ENCODE assay signal across 10 cellular contexts in genomic region chr11:72598901-72599300, GRCh38.
DNase-seq lines count a peak whose midpoint lies in the region; ATAC-seq, FAIRE-seq and TF ChIP-seq lines count a peak whose summit lies in the region.
"Had no signal": no experiment of that assay in that cellular context is flagged by ENCODE, and none has a peak within 500 bp of the region (broad histone marks: within the 10 kb centered on the region; RNA-seq: fewer than 3 reads in every experiment).

No MANE protein-coding gene starts in this region.

- CTCF ChIA-PET in endothelial cell of umbilical vein (lab: Charles Lee): interaction anchor here (0.6 to 4.6 kb wide), 35 partner anchors 9 to 579 kb away, joined by 3 to 166 read pairs (median 6); no protein-coding TSS in a partner anchor
- CTCF ChIA-PET in activated CD8-positive, alpha-beta memory T cell treated with anti-CD3 and anti-CD28 coated beads, Interleukin-2, amount 10 ng/mL, durations not matched to agents 7 days and 5 days (lab: Charles Lee): interaction anchor here (1.0 to 1.7 kb wide), 5 partner anchors 10 to 20 kb away, joined by 3 to 7 read pairs (median 4); no protein-coding TSS in a partner anchor

- no peaks in the 10 kb centered on the region for H3K9me1 ChIP-seq in endothelial cell of umbilical vein (replicated peaks; ENCODE audit: control insufficient read depth, extremely low read depth, insufficient read depth, low read length)

- H3K4me3 Mint-ChIP-seq in activated CD8-positive, alpha-beta memory T cell treated with anti-CD3 and anti-CD28 coated beads, Interleukin-2, amount 10 ng/mL, durations not matched to agents 7 days and 5 days: no peak overlapping the region
- H3K4me3 Mint-ChIP-seq: activated naive CD4-positive, alpha-beta T cell treated with anti-CD3 and anti-CD28 coated beads, Interleukin-2, amount 10 ng/mL, durations not matched to agents 7 days and 5 days had no signal

- H3K27ac ChIP-seq in endothelial cell of umbilical vein (ENCODE audit: insufficient read depth, low read depth, low read length): no peak overlapping the region

- H4K20me1 ChIP-seq in endothelial cell of umbilical vein (replicated peaks; ENCODE audit: control insufficient read depth, extremely low read depth, insufficient read depth, low read length): no peaks in the 10 kb centered on the region

- no peak overlapping the region for H3K4me3 ChIP-seq in BE2C (ENCODE audit: low read depth, low read length)
- H3K4me3 ChIP-seq in MG63: no peak overlapping the region
- H3K4me3 ChIP-seq in endothelial cell of umbilical vein (replicated peaks in 1 of 3; ENCODE audit: insufficient read depth in 1 of 3, low read depth in 1 of 3, low read length in 3 of 3): no peak overlapping the region

- H3K79me2 ChIP-seq in endothelial cell of umbilical vein (ENCODE audit: control insufficient read depth, insufficient read depth, low read length): no peaks in the 10 kb centered on the region

- peaks cover 25% of the 10 kb centered on the region for H3K27me3 Mint-ChIP-seq in activated CD8-positive, alpha-beta memory T cell treated with anti-CD3 and anti-CD28 coated beads, Interleukin-2, amount 10 ng/mL, durations not matched to agents 7 days and 5 days

- POLR2A ChIA-PET in endothelial cell of umbilical vein (lab: Charles Lee): no interaction called here

- peak; percentile 55 for TF ChIP-seq CTCF in BE2C (IDR thresholded peaks at IDR 0.05; ENCODE audit: low read depth, low read length)
- TF ChIP-seq CTCF in endothelial cell of umbilical vein (IDR thresholded peaks at IDR 0.05; ENCODE audit: extremely low read depth in 1 of 2, insufficient read depth in 1 of 2, low read depth in 1 of 2, low read length in 2 of 2): peak; percentile 59 to 85

- no peak overlapping the region for H3K4me2 ChIP-seq in endothelial cell of umbilical vein (ENCODE audit: insufficient read depth, low read length)

- no peak for TF ChIP-seq POLR2A in endothelial cell of umbilical vein (IDR thresholded peaks at IDR 0.05; ENCODE audit: low read depth, low read length)

- peaks cover 4% of the 10 kb centered on the region for H3K4me1 Mint-ChIP-seq in activated CD8-positive, alpha-beta memory T cell treated with anti-CD3 and anti-CD28 coated beads, Interleukin-2, amount 10 ng/mL, durations not matched to agents 7 days and 5 days
- H3K4me1 Mint-ChIP-seq: activated naive CD4-positive, alpha-beta T cell treated with anti-CD3 and anti-CD28 coated beads, Interleukin-2, amount 10 ng/mL, durations not matched to agents 7 days and 5 days had no signal

- H3K4me1 ChIP-seq in BE2C: peaks cover 6% of the 10 kb centered on the region; the same call in 1 of the 2 replicates
- no peaks in the 10 kb centered on the region for H3K4me1 ChIP-seq in endothelial cell of umbilical vein (ENCODE audit: control insufficient read depth, extremely low read depth, insufficient read depth, low read length)

- BruUV-seq in endothelial cell of umbilical vein (replicated peaks; lab: Mats Ljungman, UMichigan): no TSS peak

- no peak for ATAC-seq in activated CD8-positive, alpha-beta memory T cell treated with anti-CD3 and anti-CD28 coated beads, Interleukin-2, amount 10 ng/mL, durations not matched to agents 7 days and 5 days
- no peak for ATAC-seq in esophagus mucosa

- no peaks in the 10 kb centered on the region for H3K27me3 ChIP-seq in BE2C
- H3K27me3 ChIP-seq in MG63: no peaks in the 10 kb centered on the region; the same call in 1 of the 2 replicates
- no peaks in the 10 kb centered on the region for H3K27me3 ChIP-seq in endothelial cell of umbilical vein (ENCODE audit: control insufficient read depth in 2 of 2, insufficient read depth in 2 of 2, low read length in 2 of 2)

- no peaks in the 10 kb centered on the region for H3K9me3 ChIP-seq in BE2C
- no peaks in the 10 kb centered on the region for H3K9me3 ChIP-seq in MG63
- H3K9me3 ChIP-seq in endothelial cell of umbilical vein (replicated peaks; ENCODE audit: control insufficient read depth, insufficient read depth, low read length): no peaks in the 10 kb centered on the region

- no peak overlapping the region for H3K27ac Mint-ChIP-seq in activated CD8-positive, alpha-beta memory T cell treated with anti-CD3 and anti-CD28 coated beads, Interleukin-2, amount 10 ng/mL, durations not matched to agents 7 days and 5 days
- H3K27ac Mint-ChIP-seq: activated naive CD4-positive, alpha-beta T cell treated with anti-CD3 and anti-CD28 coated beads, Interleukin-2, amount 10 ng/mL, durations not matched to agents 7 days and 5 days had no signal

- FAIRE-seq in endothelial cell of umbilical vein (lab: Jason Lieb, UNC): peak; percentile 88

- H3K36me3 ChIP-seq in BE2C: peaks cover 42% of the 10 kb centered on the region
- no peaks in the 10 kb centered on the region for H3K36me3 ChIP-seq in MG63
- H3K36me3 ChIP-seq in endothelial cell of umbilical vein (ENCODE audit: control insufficient read depth in 2 of 2, extremely low read depth in 1 of 2, insufficient read depth in 2 of 2, low read length in 2 of 2): no peaks in the 10 kb centered on the region

- dilution Hi-C loops in endothelial cell of umbilical vein (cut with MboI; ENCODE audit: extremely low pct_ligation_motif_present, low sequenced_read_pairs): no loop called here

- no peak overlapping the region for H3K9ac ChIP-seq in endothelial cell of umbilical vein (replicated peaks; ENCODE audit: extremely low read depth, insufficient read depth, low read length)

- intact Hi-C loops in endothelial cell of umbilical vein (cut with micrococcal nuclease): loop anchor here (1.0 kb wide), 3 partner anchors 14 to 84 kb away; no protein-coding TSS in a partner anchor

- H3K9me3 Mint-ChIP-seq in activated CD8-positive, alpha-beta memory T cell treated with anti-CD3 and anti-CD28 coated beads, Interleukin-2, amount 10 ng/mL, durations not matched to agents 7 days and 5 days (ENCODE audit: low read depth): no peaks in the 10 kb centered on the region
- H3K9me3 Mint-ChIP-seq: activated naive CD4-positive, alpha-beta T cell treated with anti-CD3 and anti-CD28 coated beads, Interleukin-2, amount 10 ng/mL, durations not matched to agents 7 days and 5 days had no signal

- DNase-seq in BE2C (peak; percentile 52), MG63 (peak; percentile 49), endothelial cell of umbilical vein (ENCODE audit: low read depth, low spot score) (peak; percentile 44), myocyte (ENCODE audit: low read depth) (peak; percentile 78), NCI-H2081 treated with DMSO at 0.1 percent for 48 hours (lab: John Stamatoyannopoulos, UW) (no peak), NCI-H748 (lab: John Stamatoyannopoulos, UW; ENCODE audit: unreplicated experiment) (no peak)
- DNase-seq in activated CD8-positive, alpha-beta memory T cell treated with anti-CD3 and anti-CD28 coated beads, Interleukin-2, amount 10 ng/mL, durations not matched to agents 7 days and 5 days: no peak
- DNase-seq: activated naive CD4-positive, alpha-beta T cell treated with anti-CD3 and anti-CD28 coated beads, Interleukin-2, amount 10 ng/mL, durations not matched to agents 7 days and 5 days; NCI-H1092 had no signal

- H3K36me3 Mint-ChIP-seq in activated CD8-positive, alpha-beta memory T cell treated with anti-CD3 and anti-CD28 coated beads, Interleukin-2, amount 10 ng/mL, durations not matched to agents 7 days and 5 days: no peaks in the 10 kb centered on the region
- H3K36me3 Mint-ChIP-seq: activated naive CD4-positive, alpha-beta T cell treated with anti-CD3 and anti-CD28 coated beads, Interleukin-2, amount 10 ng/mL, durations not matched to agents 7 days and 5 days had no signal

- no peak overlapping the region for H2AFZ ChIP-seq in endothelial cell of umbilical vein (ENCODE audit: low read depth, low read length)

TF ChIP-seq in endothelial cell of umbilical vein, 7 proteins besides CTCF, POLR2A, EP300 and RAD21:
- TF ChIP-seq FOS (IDR thresholded peaks at IDR 0.05; ENCODE audit: borderline replicate concordance, insufficient read depth, low read length) (no peak), MYC (IDR thresholded peaks at IDR 0.05; ENCODE audit: low read depth, low read length) (no peak), MAX (IDR thresholded peaks at IDR 0.05; ENCODE audit: insufficient read depth, insufficient read length) (no peak), GATA2 (IDR thresholded peaks at IDR 0.05; ENCODE audit: insufficient read depth, insufficient read length, low read depth, low read length) (no peak), JUN (IDR thresholded peaks at IDR 0.05; ENCODE audit: borderline replicate concordance, insufficient read depth, insufficient read length, low read depth) (no peak), EZH2 (IDR thresholded peaks at IDR 0.05; ENCODE audit: borderline replicate concordance, low read depth, low read length, severe bottlenecking) (no peak), POLR2AphosphoS5 (IDR thresholded peaks at IDR 0.05; ENCODE audit: insufficient read depth, low read depth, low read length) (no peak)

Comparison
In these comparisons a context has a peak if more than half of its experiments do, and no peak if none do; other contexts are left out.
1. DNase-seq: peak in BE2C (single experiment), MG63 (single experiment), endothelial cell of umbilical vein (single experiment) and myocyte (single experiment); none in activated CD8-positive, alpha-beta memory T cell treated with anti-CD3 and anti-CD28 coated beads, Interleukin-2, amount 10 ng/mL, durations not matched to agents 7 days and 5 days (single experiment), NCI-H2081 treated with DMSO at 0.1 percent for 48 hours (single experiment) and NCI-H748 (single experiment).